ENCODE assay signal across 1 cellular context in genomic region chr1:198929961-198930599, GRCh38.
TF ChIP-seq lines count a peak whose summit lies in the region.

No MANE protein-coding gene starts in this region.

TF ChIP-seq in SK-N-SH, 30 proteins besides CTCF, POLR2A, EP300 and RAD21 (continued from another document):
- TF ChIP-seq REST (IDR thresholded peaks at IDR 0.05; ENCODE audit: low read depth, low read length) (no peak), GABPA (IDR thresholded peaks at IDR 0.05; ENCODE audit: low read depth) (no peak), CHD2 (IDR thresholded peaks at IDR 0.05; ENCODE audit: low read length, partially characterized antibody) (no peak), SIN3A (IDR thresholded peaks at IDR 0.05; ENCODE audit: borderline replicate concordance, low read depth, low read length) (no peak), TAF1 (IDR thresholded peaks at IDR 0.05; ENCODE audit: borderline replicate concordance, low read depth, low read length) (no peak)
